9 cellular contexts compared by ENCODE assay signal in the genomic region with DNA sequence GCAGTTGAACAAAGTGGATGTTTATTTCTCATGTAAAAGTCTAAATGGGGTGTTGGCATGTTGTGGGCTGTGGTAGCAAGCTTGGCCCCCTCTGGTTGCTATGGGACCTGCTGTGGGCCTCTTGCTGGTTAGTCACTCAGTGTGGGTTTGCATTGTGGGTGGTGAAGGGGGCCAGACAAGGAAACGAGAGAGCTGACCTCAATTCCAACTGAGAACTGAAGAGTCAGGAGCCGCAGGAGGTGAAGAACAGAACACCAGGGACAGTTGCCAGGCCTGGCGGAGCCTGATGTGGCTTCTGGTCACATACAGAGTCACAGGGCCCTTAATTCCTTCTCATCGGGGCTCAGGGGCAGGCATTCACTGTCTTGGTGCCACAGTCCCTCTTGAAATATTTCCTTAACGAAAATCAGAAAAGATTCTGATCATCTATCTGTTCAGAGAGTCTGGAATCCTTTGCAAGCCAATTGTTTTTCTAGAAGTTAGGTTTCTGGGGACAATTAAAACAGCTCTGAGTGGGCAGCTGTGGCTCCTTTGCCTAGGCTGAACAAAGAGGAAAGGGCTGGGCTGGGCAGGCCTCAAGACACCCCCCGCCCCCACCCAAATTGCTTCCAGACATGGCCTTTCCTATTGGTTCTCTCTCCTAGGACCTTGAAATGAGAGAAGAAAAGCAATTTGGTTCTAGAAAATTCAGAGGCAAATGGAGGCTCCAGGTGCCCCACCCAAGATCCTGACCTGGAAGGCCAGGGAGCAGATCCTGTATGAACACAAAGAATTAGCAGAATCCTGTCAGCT. TPM values are rescaled to one million over a fixed set of nuclear protein-coding genes. Genes with fewer than 3 reads are reported as not detected.
A peak's percentile ranks its signal among the peaks of the same experiment; 100 is the strongest.
DNase-seq lines count a peak whose midpoint lies in the region; ATAC-seq and TF ChIP-seq lines count a peak whose summit lies in the region.
"Had no signal": no experiment of that assay in that cellular context is flagged by ENCODE, and none has a peak within 500 bp of the region (broad histone marks: within the 10 kb centered on the region; RNA-seq: fewer than 3 reads in every experiment).

No MANE protein-coding gene starts in this region.

- peak overlapping the region in 3 of 10 donors; percentile 19 to 98 (median 73) for H3K4me3 Mint-ChIP-seq in naive thymus-derived CD8-positive, alpha-beta T cell
- H3K4me3 Mint-ChIP-seq in type B pancreatic cell: no peak overlapping the region

- H3K9me3 ChIP-seq in A673 (ENCODE audit: low read depth, low read length, poor library complexity, severe bottlenecking): no peaks in the 10 kb centered on the region

- H3K27ac Mint-ChIP-seq in activated naive CD4-positive, alpha-beta T cell treated with anti-CD3 and anti-CD28 coated beads, Interleukin-2, amount 50 U/mL, for 72 hours: peak overlapping the region; percentile 86 to 94
- H3K27ac Mint-ChIP-seq in naive thymus-derived CD8-positive, alpha-beta T cell: peak overlapping the region; percentile 74 to 99 (median 98)
- H3K27ac Mint-ChIP-seq in type B pancreatic cell: peak overlapping the region; percentile 74

- BruUV-seq in A673 (replicated peaks; lab: Mats Ljungman, UMichigan): no TSS peak

- peaks cover 17 to 42% (median 33%) of the 10 kb centered on the region in 4 donors for H3K4me1 Mint-ChIP-seq in naive thymus-derived CD8-positive, alpha-beta T cell
- peaks cover 37% of the 10 kb centered on the region for H3K4me1 Mint-ChIP-seq in type B pancreatic cell (ENCODE audit: unreplicated experiment)

- no peaks in the 10 kb centered on the region for H3K36me3 ChIP-seq in A673 (ENCODE audit: insufficient read depth, low read length, poor library complexity, severe bottlenecking)

- POLR2A ChIA-PET in naive thymus-derived CD8-positive, alpha-beta T cell (lab: Charles Lee): no interaction called here
- POLR2A ChIA-PET in A673 (lab: Charles Lee; ENCODE audit: low non-redundant PET): no interaction called here

- intact Hi-C loops in A673 (cut with micrococcal nuclease; ENCODE audit: unreplicated experiment): no loop called here

- CTCF ChIA-PET in A673 (lab: Charles Lee): no interaction called here

- no peak for TF ChIP-seq CTCF in type B pancreatic cell (conservative IDR thresholded peaks at IDR 0.05)
- no peak for TF ChIP-seq CTCF in A673 (conservative IDR thresholded peaks at IDR 0.05; ENCODE audit: low read depth, low read length)

- H3K27me3 ChIP-seq in A673 (replicated peaks; ENCODE audit: insufficient read depth, low read depth, low read length, poor library complexity): no peaks in the 10 kb centered on the region

- ATAC-seq in activated naive CD4-positive, alpha-beta T cell treated with anti-CD3 and anti-CD28 coated beads, Interleukin-2, amount 50 U/mL, for 72 hours: peak in 1 of 2 donors; percentile 31
- no peak for ATAC-seq in naive thymus-derived CD8-positive, alpha-beta T cell
- no peak for ATAC-seq in HG03521 (IDR thresholded peaks at IDR 0.05; ENCODE audit: unreplicated experiment)

- no peaks in the 10 kb centered on the region for H3K27me3 Mint-ChIP-seq in naive thymus-derived CD8-positive, alpha-beta T cell
- peaks cover 6% of the 10 kb centered on the region for H3K27me3 Mint-ChIP-seq in type B pancreatic cell
- H3K27me3 Mint-ChIP-seq: IgD-negative memory B cell had no signal

- no peaks in the 10 kb centered on the region for H3K9me3 Mint-ChIP-seq in activated naive CD4-positive, alpha-beta T cell treated with anti-CD3 and anti-CD28 coated beads, Interleukin-2, amount 50 U/mL, for 72 hours
- no peaks in the 10 kb centered on the region for H3K9me3 Mint-ChIP-seq in naive thymus-derived CD8-positive, alpha-beta T cell
- no peaks in the 10 kb centered on the region for H3K9me3 Mint-ChIP-seq in type B pancreatic cell
- H3K9me3 Mint-ChIP-seq: IgD-negative memory B cell had no signal

- no peak overlapping the region for H3K4me3 ChIP-seq in A673 (ENCODE audit: low read depth, low read length, poor library complexity, severe bottlenecking)

- peaks cover 12% of the 10 kb centered on the region for H3K4me1 ChIP-seq in A673 (ENCODE audit: insufficient read depth, low read length, poor library complexity, severe bottlenecking)

- peak; percentile 79 for DNase-seq in activated naive CD4-positive, alpha-beta T cell treated with Interleukin-2 at 50 U/mL for 16 hours
- DNase-seq in activated naive CD4-positive, alpha-beta T cell (lab: John Stamatoyannopoulos, UW): no peak
- DNase-seq in activated naive CD4-positive, alpha-beta T cell treated with anti-CD3 and anti-CD28 coated beads, Interleukin-2, amount 50 U/mL, for 72 hours (ENCODE audit: low spot score in 2 of 2): peak in 1 of 2 donors; percentile 35
- DNase-seq in naive thymus-derived CD8-positive, alpha-beta T cell: peak in 1 of 10 donors; percentile 32
- DNase-seq in type B pancreatic cell (ENCODE audit: extremely low spot score, unreplicated experiment) (no peak), A673 (ENCODE audit: low spot score) (no peak), NCI-H2196 treated with DMSO at 0.1 percent for 48 hours (lab: John Stamatoyannopoulos, UW; ENCODE audit: unreplicated experiment) (no peak)

- H3K36me3 Mint-ChIP-seq in activated naive CD4-positive, alpha-beta T cell treated with anti-CD3 and anti-CD28 coated beads, Interleukin-2, amount 50 U/mL, for 72 hours: peaks cover 18 to 21% of the 10 kb centered on the region in 2 donors
- peaks cover 0 to 6% (median 5%) of the 10 kb centered on the region in 3 donors for H3K36me3 Mint-ChIP-seq in naive thymus-derived CD8-positive, alpha-beta T cell
- peaks cover 6% of the 10 kb centered on the region for H3K36me3 Mint-ChIP-seq in type B pancreatic cell

- no peak overlapping the region for H3K27ac ChIP-seq in A673 (ENCODE audit: low read depth, low read length, poor library complexity, severe bottlenecking)

RNA-seq across cellular contexts. Expression of gene ADPGK, which starts 2.1 kb away (rescaled TPM):
- total RNA-seq in activated naive CD4-positive, alpha-beta T cell treated with anti-CD3 and anti-CD28 coated beads, Interleukin-2, amount 50 U/mL, for 72 hours: 10 to 100 TPM; 51.0 to 81.8 TPM
- 100 to 1,000 TPM; 101 to 110 TPM for total RNA-seq in naive thymus-derived CD8-positive, alpha-beta T cell
- 10 to 100 TPM; 70.7 to 74.7 (median 73.8) TPM for polyA plus RNA-seq in naive thymus-derived CD8-positive, alpha-beta T cell
- total RNA-seq in type B pancreatic cell (ENCODE audit: low replicate concordance) (46.9 and 52.6 TPM in 2 replicates), A673 (2021) (42.2 and 48.4 TPM in 2 replicates)
